8 cellular contexts compared by ENCODE assay signal in the genomic region with DNA sequence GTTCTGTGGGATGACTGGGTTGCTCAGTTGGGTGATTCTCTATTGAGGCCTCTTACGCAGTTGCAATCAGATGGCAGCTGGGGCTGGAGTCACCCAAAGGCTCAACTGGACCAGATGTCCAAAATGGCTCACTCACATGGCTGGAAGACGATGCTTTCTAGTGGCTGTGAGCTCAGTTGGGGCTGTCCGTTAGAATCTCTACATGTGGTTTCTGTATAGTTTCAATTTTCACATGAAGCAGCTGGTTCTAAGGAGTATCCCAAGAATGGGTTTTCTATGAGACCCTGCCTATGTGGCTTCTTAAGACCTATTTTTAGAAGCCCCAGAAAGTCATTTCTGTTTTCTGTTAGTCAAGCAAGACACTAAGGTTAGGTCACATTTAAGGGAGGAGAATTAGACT. TPM values are rescaled to one million over a fixed set of nuclear protein-coding genes. Genes with fewer than 3 reads are reported as not detected.
DNase-seq lines count a peak whose midpoint lies in the region; ATAC-seq and TF ChIP-seq lines count a peak whose summit lies in the region.

No MANE protein-coding gene starts in this region.

- peaks cover 85% of the 10 kb centered on the region for H3K79me2 ChIP-seq in OCI-LY3 (ENCODE audit: low read length)

- H3K9me3 ChIP-seq in OCI-LY3 (ENCODE audit: insufficient read depth, low read length) (no peaks in the 10 kb centered on the region), neutrophil (no peaks in the 10 kb centered on the region), vagina (no peaks in the 10 kb centered on the region), MG63 (no peaks in the 10 kb centered on the region)

- CTCF ChIA-PET in activated CD4-positive, alpha-beta T cell treated with anti-CD3 and anti-CD28 coated beads for 36 hours (lab: Charles Lee), result interaction anchor here (0.8 to 2.1 kb wide), 10 partner anchors 10 to 90 kb away, joined by 3 to 14 read pairs (median 4); no protein-coding TSS in a partner anchor

- peak overlapping the region; percentile 52 for H3K4me3 Mint-ChIP-seq in activated CD4-positive, alpha-beta T cell treated with anti-CD3 and anti-CD28 coated beads for 36 hours

- H3K27ac ChIP-seq in OCI-LY3 (ENCODE audit: low read length) (peak overlapping the region; percentile 91), neutrophil (peak overlapping the region; percentile 100), vagina (no peak overlapping the region)

- DNase-seq in activated CD4-positive, alpha-beta T cell treated with anti-CD3 and anti-CD28 coated beads for 36 hours, result no peak
- no peak for DNase-seq in activated CD4-positive, alpha-beta T cell treated with anti-CD3 and anti-CD28 coated beads, Interleukin-2, amount 50 U/mL, for 1 hour
- DNase-seq in vagina (ENCODE audit: extremely low spot score in 2 of 2) (no peak), C1 segment of cervical spinal cord (lab: John Stamatoyannopoulos, UW) (no peak), MG63 (no peak)

- POLR2A ChIA-PET in activated CD4-positive, alpha-beta T cell treated with anti-CD3 and anti-CD28 coated beads for 36 hours (lab: Charles Lee), result interaction anchor here (0.6 to 1.3 kb wide), 3 partner anchors 8 to 385 kb away, joined by 3 to 4 read pairs (median 3); no protein-coding TSS in a partner anchor

- H3K4me2 ChIP-seq in OCI-LY3 (ENCODE audit: low read length), result peak overlapping the region; percentile 87

- H2AFZ ChIP-seq in OCI-LY3 (ENCODE audit: low read depth, low read length), result no peak overlapping the region

- peaks cover 51% of the 10 kb centered on the region for H3K4me1 ChIP-seq in OCI-LY3 (ENCODE audit: low read length)
- peaks cover 66 to 67% of the 10 kb centered on the region in 2 experiments for H3K4me1 ChIP-seq in neutrophil (ENCODE audit: control insufficient read depth in 1 of 2, insufficient read depth in 1 of 2, low read depth in 1 of 2, low read length in 1 of 2)
- H3K4me1 ChIP-seq in vagina, result peaks cover 70% of the 10 kb centered on the region

- H3K4me1 Mint-ChIP-seq in activated CD4-positive, alpha-beta T cell treated with anti-CD3 and anti-CD28 coated beads for 36 hours, result peaks cover 82% of the 10 kb centered on the region

- H3K36me3 Mint-ChIP-seq in activated CD4-positive, alpha-beta T cell treated with anti-CD3 and anti-CD28 coated beads for 36 hours (ENCODE audit: low read depth), result peaks cover 86% of the 10 kb centered on the region

- no peaks in the 10 kb centered on the region for H3K9me3 Mint-ChIP-seq in activated CD4-positive, alpha-beta T cell treated with anti-CD3 and anti-CD28 coated beads for 36 hours (ENCODE audit: low read depth)

- no peaks in the 10 kb centered on the region for H3K27me3 Mint-ChIP-seq in activated CD4-positive, alpha-beta T cell treated with anti-CD3 and anti-CD28 coated beads for 36 hours

- peak overlapping the region; percentile 98 for H3K27ac Mint-ChIP-seq in activated CD4-positive, alpha-beta T cell treated with anti-CD3 and anti-CD28 coated beads for 36 hours

- H4K20me1 ChIP-seq in OCI-LY3 (ENCODE audit: insufficient read depth, low read length), result peaks cover 12% of the 10 kb centered on the region; the same call in 1 of the 2 replicates

- no peak for TF ChIP-seq POLR2A in vagina (IDR thresholded peaks at IDR 0.05)

- H3K27me3 ChIP-seq in OCI-LY3 (ENCODE audit: low read depth, low read length) (no peaks in the 10 kb centered on the region), neutrophil (no peaks in the 10 kb centered on the region), vagina (no peaks in the 10 kb centered on the region), MG63 (no peaks in the 10 kb centered on the region)

- H3K4me3 ChIP-seq in OCI-LY3 (ENCODE audit: low read length), result peak overlapping the region; percentile 39
- no peak overlapping the region for H3K4me3 ChIP-seq in neutrophil (ENCODE audit: low read depth in 1 of 2, low read length in 1 of 2)
- no peak overlapping the region for H3K4me3 ChIP-seq in vagina
- no peak overlapping the region for H3K4me3 ChIP-seq in MG63

- peak; percentile 2 for ATAC-seq in activated CD4-positive, alpha-beta T cell treated with anti-CD3 and anti-CD28 coated beads for 36 hours
- ATAC-seq in HG02588 (IDR thresholded peaks at IDR 0.05; ENCODE audit: unreplicated experiment), result peak; percentile 72

- no peak for TF ChIP-seq CTCF in OCI-LY3 (IDR thresholded peaks at IDR 0.05; ENCODE audit: low read depth, low read length)
- no peak for TF ChIP-seq CTCF in neutrophil (IDR thresholded peaks at IDR 0.05)
- TF ChIP-seq CTCF in vagina (IDR thresholded peaks at IDR 0.05), result no peak

- H3K36me3 ChIP-seq in OCI-LY3 (replicated peaks; ENCODE audit: low read depth, low read length) (peaks cover 65% of the 10 kb centered on the region), neutrophil (peaks cover 32% of the 10 kb centered on the region), vagina (peaks cover 0 to 26% of the 10 kb centered on the region in 2 donors), MG63 (peaks cover 88% of the 10 kb centered on the region)

- H3K9ac ChIP-seq in OCI-LY3 (ENCODE audit: low read length), result peak overlapping the region; percentile 38; the same call in 1 of the 2 replicates

- intact Hi-C loops in activated CD4-positive, alpha-beta T cell treated with anti-CD3 and anti-CD28 coated beads for 36 hours (cut with DNase I, micrococcal nuclease), result loop anchor here (5.0 kb wide), 3 partner anchors 234 to 801 kb away; partner anchors contain the start of gene ATIC (in 1 of the 2)
- intact Hi-C loops in vagina (cut with DNase I), result no loop called here

RNA-seq across cellular contexts. Expression of gene XRCC5, which starts 4.4 kb away (rescaled TPM):
- total RNA-seq in activated CD4-positive, alpha-beta T cell treated with anti-CD3 and anti-CD28 coated beads for 36 hours, result 100 to 1,000 TPM; 395 to 536 TPM
- total RNA-seq in vagina, result 118 TPM
- total RNA-seq in MG63 (2014; rRNA removed; shearing (Covaris generic); ENCODE audit: low replicate concordance), result 313 and 393 TPM in 2 replicates

RNA-seq across cellular contexts. Expression of gene TMEM169, which starts 31.9 kb away (rescaled TPM):
- 1 to 10 TPM; 1.6 to 1.8 TPM for total RNA-seq in activated CD4-positive, alpha-beta T cell treated with anti-CD3 and anti-CD28 coated beads for 36 hours
- not detected for total RNA-seq in vagina
- total RNA-seq in MG63 (2014; rRNA removed; shearing (Covaris generic); ENCODE audit: low replicate concordance), result not detected in 2 replicates

RNA-seq across cellular contexts. Expression of gene PECR, which starts 32.0 kb away (rescaled TPM):
- 10 to 100 TPM; 17.0 to 20.8 TPM for total RNA-seq in activated CD4-positive, alpha-beta T cell treated with anti-CD3 and anti-CD28 coated beads for 36 hours
- total RNA-seq in vagina, result 13.0 TPM
- total RNA-seq in MG63 (2014; rRNA removed; shearing (Covaris generic); ENCODE audit: low replicate concordance), result 15.9 and 19.3 TPM in 2 replicates
